In the genomic region with DNA sequence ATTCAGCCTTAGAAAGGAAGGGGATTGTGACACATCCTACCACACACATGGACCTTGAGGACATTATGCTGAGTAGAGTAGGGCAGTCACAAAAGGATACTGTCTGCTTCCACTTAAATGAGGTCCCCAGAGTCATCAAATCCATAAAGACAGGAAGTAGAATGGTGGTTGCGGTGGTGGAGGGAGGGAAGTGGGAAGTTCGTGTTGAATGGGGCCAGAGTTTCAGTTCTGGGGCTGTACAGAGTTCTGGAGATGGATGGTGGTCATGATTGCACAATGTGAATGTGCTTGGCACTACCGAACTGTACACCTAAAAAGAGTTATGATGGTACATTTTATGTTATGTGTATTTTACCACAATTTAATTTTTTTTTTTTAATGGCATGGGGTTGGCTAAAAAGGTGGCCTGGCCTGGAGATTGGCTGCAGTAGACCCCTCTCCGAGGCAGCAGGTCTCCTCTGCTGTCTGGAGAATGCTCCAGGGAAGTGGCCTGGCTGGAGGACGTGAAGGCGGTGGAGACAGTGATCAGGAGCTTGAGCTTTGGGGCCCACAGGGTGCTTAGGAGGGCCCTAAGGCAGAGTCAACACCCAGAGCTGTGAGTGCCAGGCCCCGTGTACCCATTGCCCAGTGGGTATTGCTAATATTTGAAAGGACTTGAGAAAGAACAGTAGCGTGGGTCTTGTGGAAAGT, we compare ENCODE assay signal across 11 cellular contexts. TPM values are rescaled to one million over a fixed set of nuclear protein-coding genes. Genes with fewer than 3 reads are reported as not detected.
DNase-seq lines count a peak whose midpoint lies in the region; ATAC-seq, FAIRE-seq and TF ChIP-seq lines count a peak whose summit lies in the region.
"Had no signal": no experiment of that assay in that cellular context is flagged by ENCODE, and none has a peak within 500 bp of the region (broad histone marks: within the 10 kb centered on the region; RNA-seq: fewer than 3 reads in every experiment).

No MANE protein-coding gene starts in this region.

- H3K4me3 ChIP-seq in astrocyte (ENCODE audit: insufficient read depth, low read depth, low read length), result no peak overlapping the region
- no peak overlapping the region for H3K4me3 ChIP-seq in upper lobe of left lung
- H3K4me3 ChIP-seq: body of pancreas had no signal

- 80 to 82% methylated on average over 7 to 8 of the region's 8 CpGs for WGBS in upper lobe of left lung, 2 donors

- H3K36me3 ChIP-seq in astrocyte (ENCODE audit: insufficient read depth, low read length) (peaks cover 45% of the 10 kb centered on the region), upper lobe of left lung (peaks cover 33 to 100% (median 84%) of the 10 kb centered on the region in 4 donors)

- peak overlapping the region; percentile 58 for H3K27ac Mint-ChIP-seq in astrocyte (ENCODE audit: unreplicated experiment)

- H3K4me2 ChIP-seq in astrocyte (ENCODE audit: low read length), result no peak overlapping the region

- peak overlapping the region; percentile 66 for H3K4me3 Mint-ChIP-seq in astrocyte (ENCODE audit: unreplicated experiment)

- TF ChIP-seq CTCF in astrocyte (IDR thresholded peaks at IDR 0.05; ENCODE audit: insufficient read depth, low read depth, low read length), result no peak
- no peak for TF ChIP-seq CTCF in upper lobe of left lung (IDR thresholded peaks at IDR 0.05)

- H3K79me2 ChIP-seq in astrocyte (ENCODE audit: insufficient read depth, low read length), result no peaks in the 10 kb centered on the region

- peaks cover 26% of the 10 kb centered on the region for H4K20me1 ChIP-seq in astrocyte (ENCODE audit: insufficient read depth, low read length)

- no peaks in the 10 kb centered on the region for H3K27me3 Mint-ChIP-seq in astrocyte (ENCODE audit: low read depth, unreplicated experiment)

- H3K9me3 ChIP-seq in astrocyte (ENCODE audit: insufficient read depth, low read depth, low read length), result no peaks in the 10 kb centered on the region
- H3K9me3 ChIP-seq in upper lobe of left lung, result no peaks in the 10 kb centered on the region
- H3K9me3 ChIP-seq: BE2C, body of pancreas had no signal

- no peak for TF ChIP-seq POLR2A in upper lobe of left lung (IDR thresholded peaks at IDR 0.05)

- peaks cover 18% of the 10 kb centered on the region for H3K36me3 Mint-ChIP-seq in astrocyte (ENCODE audit: low read depth, unreplicated experiment)

- ATAC-seq in Right ventricle myocardium inferior (peak; percentile 20), upper lobe of left lung (ENCODE audit: low FRiP score in 2 of 2) (peak; percentile 39 to 73)
- ATAC-seq: body of pancreas had no signal

- no peak for DNase-seq in Right ventricle myocardium inferior (ENCODE audit: missing footprints)
- no peak for DNase-seq in cardiac septum (ENCODE audit: low spot score)
- DNase-seq in astrocyte (ENCODE audit: low read depth), result no peak
- DNase-seq in mesenteric fat pad (ENCODE audit: low spot score), result peak; percentile 67
- peak in 1 of 2 donors; percentile 57 for DNase-seq in upper lobe of left lung
- DNase-seq in NCI-H526 (lab: John Stamatoyannopoulos, UW), result no peak
- DNase-seq in stimulated activated CD4-positive, alpha-beta T cell treated with anti-CD3 and anti-CD28 coated beads, Interleukin-4, amount 100 ng/mL, for 24 hours, result no peak
- no peak for DNase-seq in AG08395 (ENCODE audit: low spot score)
- DNase-seq: BE2C, NCI-H1092 had no signal

- no peaks in the 10 kb centered on the region for H3K27me3 ChIP-seq in astrocyte (ENCODE audit: insufficient read depth, low read length)
- no peaks in the 10 kb centered on the region for H3K27me3 ChIP-seq in upper lobe of left lung
- H3K27me3 ChIP-seq: BE2C, body of pancreas had no signal

- H3K27ac ChIP-seq in astrocyte (ENCODE audit: low read depth, low read length), result no peak overlapping the region
- H3K27ac ChIP-seq in upper lobe of left lung, result peak overlapping the region; percentile 68 to 79 (median 74)

- peaks cover 18% of the 10 kb centered on the region for H3K4me1 Mint-ChIP-seq in astrocyte (ENCODE audit: low read depth, unreplicated experiment)

- peaks cover 18% of the 10 kb centered on the region for H3K4me1 ChIP-seq in astrocyte (ENCODE audit: insufficient read depth, low read length)
- peaks cover 10 to 22% (median 15%) of the 10 kb centered on the region in 4 donors for H3K4me1 ChIP-seq in upper lobe of left lung
- H3K4me1 ChIP-seq: BE2C, body of pancreas had no signal

- intact Hi-C loops in Right ventricle myocardium inferior (cut with DNase I), result no loop called here
- intact Hi-C loops in cardiac septum (cut with DNase I), result no loop called here

- no peak for FAIRE-seq in astrocyte (lab: Jason Lieb, UNC)

- H3K9ac ChIP-seq in astrocyte (ENCODE audit: low read length), result no peak overlapping the region

- H2AFZ ChIP-seq in astrocyte (ENCODE audit: low read depth, low read length), result no peak overlapping the region

- no peaks in the 10 kb centered on the region for H3K9me3 Mint-ChIP-seq in astrocyte (ENCODE audit: unreplicated experiment)

- TF ChIP-seq EP300 in upper lobe of left lung (IDR thresholded peaks at IDR 0.05), result peak in 1 of 4 donors; percentile 15

RNA-seq across cellular contexts. Expression of gene IFNGR2, which starts 30.4 kb away (rescaled TPM):
- total RNA-seq in Right ventricle myocardium inferior (36.4 TPM), cardiac septum (37.0 TPM), astrocyte (58.9 and 69.9 TPM in 2 replicates), mesenteric fat pad (150 TPM), upper lobe of left lung (10 to 100 TPM; 35.6 to 89.8 (median 62.0) TPM)

RNA-seq across cellular contexts. Expression of gene TMEM50B, which starts 46.2 kb away (rescaled TPM):
- total RNA-seq in Right ventricle myocardium inferior (35.1 TPM), cardiac septum (31.7 TPM), astrocyte (23.1 and 29.7 TPM in 2 replicates), mesenteric fat pad (36.1 TPM), upper lobe of left lung (100 to 1,000 TPM in 2 of 6 donors, 10 to 100 TPM in 4; 45.1 to 155 (median 68.0) TPM)

RNA-seq across cellular contexts. Expression of gene DNAJC28, which starts 57.9 kb away (rescaled TPM):
- total RNA-seq in Right ventricle myocardium inferior (7.6 TPM), cardiac septum (4.6 TPM), astrocyte (2.1 and 2.4 TPM in 2 replicates), mesenteric fat pad (1.6 TPM), upper lobe of left lung (1 to 10 TPM in 5 of 6 donors, under 1 TPM in 1; 0.55 to 3.1 (median 1.6) TPM)
